ENCODE assay signal across 30 cellular contexts in the genomic region with DNA sequence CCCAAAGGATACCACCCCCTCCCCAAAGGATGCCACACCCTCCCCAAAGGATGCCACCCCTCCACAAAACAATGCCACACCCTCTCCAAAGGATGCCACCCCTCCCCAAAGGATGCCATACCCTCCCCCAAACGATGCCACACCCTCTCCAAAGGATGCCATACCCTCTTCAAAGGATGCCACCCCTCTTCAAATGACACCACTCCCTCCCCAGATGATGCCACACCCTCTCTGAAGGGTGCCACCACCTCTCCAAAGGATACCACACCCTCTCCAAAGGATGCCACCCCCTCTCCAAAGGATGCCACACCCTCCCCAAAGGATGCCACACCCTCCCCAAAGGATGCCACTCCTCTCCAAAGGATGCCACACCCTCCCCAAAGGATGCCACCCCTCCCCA. TPM values are rescaled to one million over a fixed set of nuclear protein-coding genes. Genes with fewer than 3 reads are reported as not detected.
"Had no signal": no experiment of that assay in that cellular context is flagged by ENCODE, and none has a peak within 500 bp of the region (broad histone marks: within the 10 kb centered on the region; RNA-seq: fewer than 3 reads in every experiment).

No MANE protein-coding gene starts in this region.

- H3K4me1 ChIP-seq: left lung, parathyroid adenoma, right atrium auricular region, stomach, testis, thyroid gland, transverse colon, upper lobe of left lung, vagina had no signal

- DNase-seq: kidney glomerular epithelial cell; left cardiac atrium; left lung; mesendoderm; naive B cell; natural killer cell; nephron progenitor cell; occipital lobe; stimulated activated CD4-positive, alpha-beta T cell treated with anti-CD3 and anti-CD28 coated beads, Interleukin-12 subunit alpha, Interleukin-12 subunit beta, amount 100 ng/mL, for 4 hours; stimulated activated CD4-positive, alpha-beta T cell treated with anti-CD3 and anti-CD28 coated beads, Interleukin-15, amount 100 ng/mL, for 24 hours; stimulated activated CD4-positive, alpha-beta T cell treated with anti-CD3 and anti-CD28 coated beads, Interleukin-2, amount 100 ng/mL, for 24 hours; stimulated activated CD4-positive, alpha-beta T cell treated with anti-CD3 and anti-CD28 coated beads, Interleukin-4, amount 100 ng/mL, for 1 hour; stimulated activated naive B cell treated with anti-CD40 and anti-IgM and Interleukin-4, amounts not matched to agents 10 μg/mL and 1 μg/mL and 100 μg/mL, for 72 hours; stimulated activated naive CD8-positive, alpha-beta T cell treated with anti-CD3 and anti-CD28 coated beads, Interleukin-15, Interleukin-2, amounts not matched to agents 100 U/mL and 50 U/mL, for 24 hours; stomach; testis; thyroid gland; transverse colon; upper lobe of left lung had no signal

- H3K9me3 Mint-ChIP-seq: mesothelial cell of epicardium; natural killer cell; neural progenitor cell; stimulated activated naive B cell treated with anti-CD40 and anti-IgM and Interleukin-4, amounts not matched to agents 10 μg/mL and 1 μg/mL and 100 μg/mL, for 72 hours had no signal

- H3K79me2 ChIP-seq: parathyroid adenoma had no signal

- H3K4me3 Mint-ChIP-seq: mesothelial cell of epicardium; natural killer cell; nephron progenitor cell; neural progenitor cell; stimulated activated naive B cell treated with anti-CD40 and anti-IgM and Interleukin-4, amounts not matched to agents 10 μg/mL and 1 μg/mL and 100 μg/mL, for 72 hours had no signal

- H3K36me3 Mint-ChIP-seq: mesothelial cell of epicardium; naive B cell; natural killer cell; neural progenitor cell; stimulated activated naive B cell treated with anti-CD40 and anti-IgM and Interleukin-4, amounts not matched to agents 10 μg/mL and 1 μg/mL and 100 μg/mL, for 72 hours had no signal

- H3K36me3 ChIP-seq: left lung, neural progenitor cell, neutrophil, right atrium auricular region, stomach, thyroid gland, transverse colon, upper lobe of left lung, vagina had no signal

- H3K27ac ChIP-seq: left lung, neural progenitor cell, neutrophil, parathyroid adenoma, right atrium auricular region, skin epidermis, stomach, testis, thyroid gland, transverse colon, upper lobe of left lung, vagina had no signal

- H3K27me3 ChIP-seq: right atrium auricular region, testis, thyroid gland, vagina had no signal

- H3K9ac ChIP-seq: neural progenitor cell, parathyroid adenoma had no signal

- ATAC-seq: left cardiac atrium; left lung; natural killer cell; sciatic nerve; stimulated activated naive B cell treated with anti-CD40 and anti-IgM and Interleukin-4, amounts not matched to agents 10 μg/mL and 1 μg/mL and 100 μg/mL, for 72 hours; stimulated activated naive CD8-positive, alpha-beta T cell treated with anti-CD3 and anti-CD28 coated beads, Interleukin-15, Interleukin-2, amounts not matched to agents 100 U/mL and 50 U/mL, for 24 hours had no signal

- H3K9me3 ChIP-seq: left lung, neutrophil, right atrium auricular region, stomach, testis, thyroid gland, transverse colon, upper lobe of left lung, vagina had no signal

- H3K27ac Mint-ChIP-seq: mesothelial cell of epicardium; naive B cell; natural killer cell; nephron progenitor cell; neural progenitor cell; progenitor cell of endocrine pancreas; stimulated activated naive B cell treated with anti-CD40 and anti-IgM and Interleukin-4, amounts not matched to agents 10 μg/mL and 1 μg/mL and 100 μg/mL, for 72 hours had no signal

- H3K4me1 Mint-ChIP-seq: natural killer cell, neural progenitor cell had no signal

- H3K4me2 ChIP-seq: neural progenitor cell had no signal

- H2AFZ ChIP-seq: neural progenitor cell, parathyroid adenoma had no signal

- H3K4me3 ChIP-seq: left lung, lung, neural progenitor cell, right atrium auricular region, skin epidermis, stomach, testis, thyroid gland, transverse colon, upper lobe of left lung, vagina had no signal

RNA-seq across cellular contexts. Expression of gene TRIM17, which starts 21.6 kb away (rescaled TPM):
- total RNA-seq: pulmonary artery endothelial cell, right atrium auricular region, transverse colon had no signal
